ENCODE assay signal across 10 cellular contexts in the genomic region with DNA sequence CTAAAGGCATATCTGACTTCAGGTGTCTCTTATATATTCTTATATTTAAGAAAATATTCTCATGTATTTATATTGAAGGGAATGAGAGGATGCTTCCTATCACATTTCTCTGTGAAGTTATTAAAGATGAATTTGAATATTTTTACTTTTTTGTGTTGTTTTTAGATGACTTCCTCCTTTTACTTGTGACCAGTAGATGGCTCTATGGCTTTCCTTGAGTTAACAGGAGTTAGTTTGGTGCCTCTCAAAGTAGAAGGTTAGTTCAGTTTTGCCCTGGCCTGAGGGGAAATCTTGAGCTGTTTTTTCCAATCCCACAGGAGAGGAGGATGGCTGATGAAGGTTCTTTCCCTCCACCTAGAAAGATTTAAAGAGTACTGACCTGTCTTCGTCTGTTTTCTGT.
A peak's percentile ranks its signal among the peaks of the same experiment; 100 is the strongest.
DNase-seq lines count a peak whose midpoint lies in the region; ATAC-seq and TF ChIP-seq lines count a peak whose summit lies in the region.
"Had no signal": no experiment of that assay in that cellular context is flagged by ENCODE, and none has a peak within 500 bp of the region (broad histone marks: within the 10 kb centered on the region; RNA-seq: fewer than 3 reads in every experiment).

No MANE protein-coding gene starts in this region.

- peaks cover 11% of the 10 kb centered on the region for H3K27me3 ChIP-seq in RWPE2 (ENCODE audit: insufficient read depth, poor library complexity, severe bottlenecking)

- H3K4me1 ChIP-seq in RWPE2 (ENCODE audit: insufficient read depth, poor library complexity, severe bottlenecking): peaks cover 3% of the 10 kb centered on the region

- no peaks in the 10 kb centered on the region for H3K9me3 ChIP-seq in RWPE2 (ENCODE audit: severe bottlenecking)

- H3K36me3 ChIP-seq in RWPE2 (ENCODE audit: low read depth): no peaks in the 10 kb centered on the region

- DNase-seq in COR-L47 (lab: John Stamatoyannopoulos, UW) (peak; percentile 31), HFFc6 (peak; percentile 33), RWPE2 (ENCODE audit: low spot score) (no peak), inferior parietal cortex (ENCODE audit: extremely low spot score) (peak; percentile 18), NCI-H2029 treated with DMSO at 0.1 percent for 48 hours (lab: John Stamatoyannopoulos, UW) (no peak), sciatic nerve (ENCODE audit: low spot score) (no peak), NCI-H774 (lab: John Stamatoyannopoulos, UW) (no peak)
- no peak for DNase-seq in activated CD8-positive, alpha-beta memory T cell treated with anti-CD3 and anti-CD28 coated beads for 24 hours
- DNase-seq: posterior cingulate gyrus had no signal

- H3K27ac Mint-ChIP-seq in HFFc6: peak overlapping the region; percentile 47; the same call in 1 of the 2 replicates
- H3K27ac Mint-ChIP-seq: dendritic cell treated with granulocyte-macrophage colony-stimulating factor and Interleukin-4, amounts not matched to agents 40 ng/mL and 50 ng/mL, for 4 days had no signal

- intact Hi-C loops in sciatic nerve (cut with DNase I): no loop called here

- ATAC-seq in RWPE2 (ENCODE audit: low read depth) (peak; percentile 47; the same call in 1 of the 3 replicates), sciatic nerve (no peak)

- H3K4me3 Mint-ChIP-seq in HFFc6: no peak overlapping the region
- H3K4me3 Mint-ChIP-seq: dendritic cell treated with granulocyte-macrophage colony-stimulating factor and Interleukin-4, amounts not matched to agents 40 ng/mL and 50 ng/mL, for 4 days had no signal

- no peaks in the 10 kb centered on the region for H3K9me3 Mint-ChIP-seq in HFFc6
- H3K9me3 Mint-ChIP-seq: dendritic cell treated with granulocyte-macrophage colony-stimulating factor and Interleukin-4, amounts not matched to agents 40 ng/mL and 50 ng/mL, for 4 days had no signal

- peaks cover 3% of the 10 kb centered on the region; the same call in 1 of the 2 replicates for H3K27me3 Mint-ChIP-seq in HFFc6 (ENCODE audit: insufficient read depth)

- H3K36me3 Mint-ChIP-seq in HFFc6 (ENCODE audit: low read depth): no peaks in the 10 kb centered on the region

- no peak overlapping the region for H3K4me3 ChIP-seq in RWPE2 (ENCODE audit: severe bottlenecking)

- peaks cover 34% of the 10 kb centered on the region for H3K4me1 Mint-ChIP-seq in HFFc6 (ENCODE audit: low read depth)

- peak; percentile 62; the same call in 1 of the 2 replicates for TF ChIP-seq CTCF in HFFc6 (IDR thresholded peaks at IDR 0.05)
- peak; percentile 47 for TF ChIP-seq CTCF in RWPE2 (IDR thresholded peaks at IDR 0.05; ENCODE audit: poor library complexity, severe bottlenecking)

- H3K27ac ChIP-seq in RWPE2 (ENCODE audit: poor library complexity, severe bottlenecking): no peak overlapping the region

Comparison
In these comparisons a context has a peak if more than half of its experiments do, and no peak if none do; other contexts are left out.
1. DNase-seq: peak in COR-L47 (single experiment), HFFc6 (single experiment) and inferior parietal cortex (single experiment); none in RWPE2 (single experiment), activated CD8-positive, alpha-beta memory T cell treated with anti-CD3 and anti-CD28 coated beads for 24 hours (single experiment), NCI-H2029 treated with DMSO at 0.1 percent for 48 hours (single experiment), sciatic nerve (single experiment) and NCI-H774 (single experiment).